ENCODE assay signal across 8 cellular contexts in the genomic region with DNA sequence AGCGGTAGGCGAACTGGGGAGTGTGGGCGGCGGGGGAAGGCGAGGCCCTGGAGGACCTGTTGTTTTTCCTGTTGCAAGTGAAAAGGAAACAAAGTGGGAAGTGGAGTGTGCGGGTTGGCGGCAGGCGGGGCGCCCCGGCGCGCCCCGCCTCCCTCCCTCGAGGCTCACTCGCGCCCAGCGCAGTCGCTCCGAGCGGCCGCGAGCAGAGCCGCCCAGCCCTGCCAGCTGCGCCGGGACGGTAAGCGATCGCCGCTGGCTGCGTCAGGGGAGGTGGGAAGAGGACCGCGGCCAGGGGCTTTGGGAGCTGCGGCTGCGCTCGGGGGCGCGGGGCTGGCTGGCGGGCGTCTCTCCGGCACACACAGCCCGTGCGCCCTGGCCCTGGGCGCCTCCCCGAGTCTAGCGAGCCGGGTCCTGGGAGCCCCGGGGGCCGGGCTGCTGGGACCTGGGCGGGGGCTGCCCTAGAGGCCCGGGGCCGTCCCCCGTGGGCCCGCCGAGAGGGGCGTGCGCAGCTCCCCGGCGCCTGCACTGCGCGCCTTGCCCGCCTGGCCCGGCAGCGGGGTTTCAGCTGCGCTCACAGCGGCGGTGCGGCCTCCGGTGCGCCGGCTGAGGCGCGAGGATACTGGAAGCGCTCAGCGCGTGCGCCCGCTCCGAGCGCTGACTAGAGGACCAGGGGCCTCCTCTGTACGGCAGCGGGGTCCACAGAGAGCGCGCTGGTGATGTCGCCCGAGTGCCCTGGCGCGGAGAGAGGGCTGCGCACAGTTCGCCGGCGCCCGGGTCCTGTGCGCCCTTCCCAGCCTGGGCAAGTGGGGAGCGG. TPM values are rescaled to one million over a fixed set of nuclear protein-coding genes. Genes with fewer than 3 reads are reported as not detected.
DNase-seq lines count a peak whose midpoint lies in the region; ATAC-seq, FAIRE-seq and TF ChIP-seq lines count a peak whose summit lies in the region.

TSS of gene PIK3CD (plus strand) at position 167 of the 814 bp plus-strand sequence. CDS start 58,725 bp downstream, outside the sequence.

- H3K27me3 ChIP-seq in IMR-90 (ENCODE audit: control insufficient read depth, insufficient read depth, low read length): peaks cover 29% of the 10 kb centered on the region; the same call in 1 of the 2 replicates
- peaks cover 11% of the 10 kb centered on the region for H3K27me3 ChIP-seq in bronchial epithelial cell (ENCODE audit: control insufficient read depth, insufficient read depth, low read length)

- peaks cover 54% of the 10 kb centered on the region for H3K4me1 Mint-ChIP-seq in stimulated activated effector memory CD8-positive, alpha-beta T cell treated with anti-CD3 and anti-CD28 coated beads, Interleukin-12 subunit alpha, Interleukin-12 subunit beta, amount 100 ng/mL, for 72 hours

- no peak within 1 kb of the TSS for H4K8ac ChIP-seq in IMR-90 (ENCODE audit: low read depth in 2 of 2, low read length in 2 of 2)

- H3K9me1 ChIP-seq in IMR-90 (ENCODE audit: insufficient read depth, low read length): no peaks in the 10 kb centered on the region

- no peaks in the 10 kb centered on the region for H3K9me3 ChIP-seq in IMR-90 (ENCODE audit: control insufficient read depth, insufficient read depth, low read length)

- H3K4me3 ChIP-seq in GM12875 (ENCODE audit: low read depth, low read length) (peak within 1 kb of the TSS; percentile 93), IMR-90 (ENCODE audit: insufficient read depth, low read depth, low read length) (peak within 1 kb of the TSS; percentile 55), bronchial epithelial cell (ENCODE audit: low read depth, low read length) (peak within 1 kb of the TSS; percentile 38)

- peak within 1 kb of the TSS; percentile 97 for H3K4me3 Mint-ChIP-seq in stimulated activated effector memory CD8-positive, alpha-beta T cell treated with anti-CD3 and anti-CD28 coated beads, Interleukin-12 subunit alpha, Interleukin-12 subunit beta, amount 100 ng/mL, for 72 hours

- no peak for TF ChIP-seq POLR2A in IMR-90 (IDR thresholded peaks at IDR 0.05; ENCODE audit: low read depth, low read length)

- H3K18ac ChIP-seq in IMR-90 (ENCODE audit: low read depth, low read length): no peak within 1 kb of the TSS

- no peaks in the 10 kb centered on the region for H3K79me1 ChIP-seq in IMR-90 (ENCODE audit: low read depth in 1 of 2, low read length in 2 of 2)

- H4K5ac ChIP-seq in IMR-90 (ENCODE audit: low read depth, low read length): no peak within 1 kb of the TSS

- no peak for TF ChIP-seq RAD21 in IMR-90 (IDR thresholded peaks at IDR 0.05; ENCODE audit: low read length)

- TF ChIP-seq CTCF in GM12875 (IDR thresholded peaks at IDR 0.05; ENCODE audit: borderline replicate concordance, insufficient read depth, low read depth, low read length) (no peak), IMR-90 (conservative IDR thresholded peaks at IDR 0.05; ENCODE audit: low read depth, low read length) (no peak), bronchial epithelial cell (IDR thresholded peaks at IDR 0.05; ENCODE audit: insufficient read depth, low read length, severe bottlenecking) (no peak)

- H3K36me3 ChIP-seq in IMR-90 (ENCODE audit: control insufficient read depth, insufficient read depth, low read length): no peaks in the 10 kb centered on the region
- no peaks in the 10 kb centered on the region for H3K36me3 ChIP-seq in bronchial epithelial cell (ENCODE audit: control insufficient read depth, insufficient read depth, low read length)

- H3K4me2 ChIP-seq in IMR-90 (ENCODE audit: low read depth, low read length): peak within 1 kb of the TSS; percentile 71

- BruUV-seq in IMR-90 (replicated peaks; lab: Mats Ljungman, UMichigan): no TSS peak

- peaks cover 53% of the 10 kb centered on the region for H3K36me3 Mint-ChIP-seq in stimulated activated effector memory CD8-positive, alpha-beta T cell treated with anti-CD3 and anti-CD28 coated beads, Interleukin-12 subunit alpha, Interleukin-12 subunit beta, amount 100 ng/mL, for 72 hours

- peak within 1 kb of the TSS; percentile 77 for H2AFZ ChIP-seq in IMR-90 (replicated peaks; ENCODE audit: low read length, poor library complexity)

- DNase-seq in IMR-90: peak; percentile 57
- peak; percentile 34 for DNase-seq in T-helper 9 cell
- no peak for DNase-seq in bronchial epithelial cell (ENCODE audit: low read depth)
- no peak for DNase-seq in left lobe of liver (ENCODE audit: low spot score)
- peak; percentile 20 to 71 for DNase-seq in stimulated activated effector memory CD8-positive, alpha-beta T cell treated with anti-CD3 and anti-CD28 coated beads, Interleukin-12 subunit alpha, Interleukin-12 subunit beta, amount 100 ng/mL, for 72 hours (ENCODE audit: low spot score in 2 of 2)
- DNase-seq in NCI-H446 (lab: John Stamatoyannopoulos, UW): no peak

- in situ Hi-C loops in IMR-90 (cut with MboI; ENCODE audit: low sequenced_read_pairs): no loop called here

- no peak within 1 kb of the TSS for H2BK120ac ChIP-seq in IMR-90 (ENCODE audit: low read depth, low read length)

- WGBS in IMR-90 (ENCODE audit: extremely low coverage in 2 of 2, insufficient read length in 1 of 2), 2 experiments: 1% methylated on average over 68 of the region's 94 CpGs; no CpG with 5 or more reads in 1 of the 2 experiments

- H2BK15ac ChIP-seq in IMR-90 (ENCODE audit: low read depth, low read length): no peak within 1 kb of the TSS

- dilution Hi-C loops in IMR-90 (cut with HindIII; ENCODE audit: low sequenced_read_pairs, unreplicated experiment): no loop called here

- H3K27ac ChIP-seq in IMR-90 (ENCODE audit: insufficient read depth, low read length): no peak within 1 kb of the TSS; the same call in 1 of the 2 replicates

- ATAC-seq in IMR-90 (ENCODE audit: low read depth): peak; percentile 88
- peak; percentile 72 for ATAC-seq in left lobe of liver
- ATAC-seq in stimulated activated effector memory CD8-positive, alpha-beta T cell treated with anti-CD3 and anti-CD28 coated beads, Interleukin-12 subunit alpha, Interleukin-12 subunit beta, amount 100 ng/mL, for 72 hours: peak; percentile 48
- ATAC-seq in HG03039 (IDR thresholded peaks at IDR 0.05; ENCODE audit: unreplicated experiment): no peak

- peak within 1 kb of the TSS; percentile 95 for H3K27ac Mint-ChIP-seq in stimulated activated effector memory CD8-positive, alpha-beta T cell treated with anti-CD3 and anti-CD28 coated beads, Interleukin-12 subunit alpha, Interleukin-12 subunit beta, amount 100 ng/mL, for 72 hours

- H3K4me1 ChIP-seq in IMR-90 (ENCODE audit: control insufficient read depth, insufficient read depth, low read length): 0 out of 2 replicates have a peak, but pooled peaks cover 1% of the 10 kb centered on the region

- peak within 1 kb of the TSS; percentile 19; the same call in 1 of the 2 replicates for H3K9ac ChIP-seq in IMR-90 (ENCODE audit: low read depth, low read length)

- POLR2A ChIA-PET in IMR-90 (lab: Charles Lee; ENCODE audit: unreplicated experiment): interaction anchor here (0.6 kb wide), 1 partner anchor 24 kb away, joined by 3 read pairs; no protein-coding TSS in a partner anchor

- H4K20me1 ChIP-seq in IMR-90 (ENCODE audit: insufficient read depth, low read length): no peaks in the 10 kb centered on the region

- H2AK5ac ChIP-seq in IMR-90 (ENCODE audit: low read depth, low read length): no peak within 1 kb of the TSS

- no peak within 1 kb of the TSS for H3K56ac ChIP-seq in IMR-90 (ENCODE audit: extremely low read depth, insufficient read depth, low read length)

- no peak within 1 kb of the TSS for H3K4ac ChIP-seq in IMR-90 (ENCODE audit: low read depth, low read length)

- CTCF ChIA-PET in IMR-90 (lab: Yijun Ruan, JAX): interaction anchor here (0.6 kb wide), 1 partner anchor 16 kb away, joined by 3 read pairs; no protein-coding TSS in a partner anchor

- H3K23ac ChIP-seq in IMR-90 (ENCODE audit: low read depth, low read length): peak within 1 kb of the TSS; percentile 51; the same call in 1 of the 2 replicates

- no peak within 1 kb of the TSS for H2BK5ac ChIP-seq in IMR-90 (ENCODE audit: low read depth, low read length, poor library complexity, severe bottlenecking)

- H2AK9ac ChIP-seq in IMR-90 (replicated peaks; ENCODE audit: low read depth, low read length, poor library complexity): peak within 1 kb of the TSS; percentile 70

- intact Hi-C loops in IMR-90 (cut with micrococcal nuclease): no loop called here

- no peak for FAIRE-seq in bronchial epithelial cell (lab: Jason Lieb, UNC)

- no peak within 1 kb of the TSS for H3K14ac ChIP-seq in IMR-90 (replicated peaks; ENCODE audit: low read depth, low read length)

- H3K9me3 Mint-ChIP-seq in stimulated activated effector memory CD8-positive, alpha-beta T cell treated with anti-CD3 and anti-CD28 coated beads, Interleukin-12 subunit alpha, Interleukin-12 subunit beta, amount 100 ng/mL, for 72 hours: no peaks in the 10 kb centered on the region

- no peak within 1 kb of the TSS for H4K91ac ChIP-seq in IMR-90 (ENCODE audit: insufficient read depth, low read depth, low read length)

- no peak within 1 kb of the TSS for H2BK20ac ChIP-seq in IMR-90 (ENCODE audit: low read depth, low read length)

TF ChIP-seq in IMR-90, 13 proteins besides CTCF, POLR2A, EP300 and RAD21:
- no peak for TF ChIP-seq MAZ (IDR thresholded peaks at IDR 0.05; ENCODE audit: borderline replicate concordance, low read depth, low read length)
- no peak for TF ChIP-seq FOS (IDR thresholded peaks at IDR 0.05; ENCODE audit: low read depth, low read length)
- no peak for TF ChIP-seq RCOR1 (IDR thresholded peaks at IDR 0.05; ENCODE audit: insufficient replicate concordance, low read length)
TF ChIP-seq in IMR-90: peak in this region for 0.

RNA-seq across cellular contexts. Expression of gene PIK3CD, which starts in this region (rescaled TPM):
- total RNA-seq in IMR-90 (2012; rRNA removed) (5.0 and 5.6 TPM in 2 replicates), bronchial epithelial cell (5.0 and 6.9 TPM in 2 replicates), left lobe of liver (2.6 TPM)
- polyA plus RNA-seq in IMR-90 (2012; rRNA removed): 12.1 and 13.6 TPM in 2 replicates
- 9.1 and 12.9 TPM in 2 replicates for polyA plus RNA-seq in IMR-90 (2012; cell fraction: cytosol; rRNA removed)
- polyA plus RNA-seq in IMR-90 (2012; cell fraction: nucleus; rRNA removed; ENCODE audit: low replicate concordance): 34.1 and 56.0 TPM in 2 replicates

Comparison
In these comparisons a context has a peak if more than half of its experiments do, and no peak if none do; other contexts are left out.
1. H3K4me3 ChIP-seq: peak in every context shown above with its lines; median percentile 93 in GM12875; 55 in IMR-90; 38 in bronchial epithelial cell.
2. DNase-seq: peak in IMR-90 (single experiment), T-helper 9 cell (single experiment) and stimulated activated effector memory CD8-positive, alpha-beta T cell treated with anti-CD3 and anti-CD28 coated beads, Interleukin-12 subunit alpha, Interleukin-12 subunit beta, amount 100 ng/mL, for 72 hours (2 of 2); none in bronchial epithelial cell (single experiment), left lobe of liver (single experiment) and NCI-H446 (0 of 2).